In the genomic region with DNA sequence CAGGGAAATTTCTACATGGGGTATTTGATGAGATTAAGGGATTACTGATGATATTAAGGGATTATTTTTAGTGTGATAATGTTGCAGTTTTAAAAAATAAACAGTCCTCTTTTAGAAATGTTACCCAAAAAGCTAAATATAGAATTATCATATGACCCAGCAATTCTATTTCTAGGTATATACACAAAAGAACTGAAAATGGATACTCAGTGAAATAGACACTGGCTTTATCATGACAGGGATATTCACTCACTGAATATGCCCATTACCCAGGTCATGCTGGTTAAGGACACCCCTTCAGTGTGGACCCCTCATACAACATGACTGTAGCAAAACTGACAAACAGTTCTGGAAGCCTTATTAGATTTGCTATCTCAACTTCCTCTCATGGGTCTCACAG, we compare ENCODE assay signal across 20 cellular contexts. TPM values are rescaled to one million over a fixed set of nuclear protein-coding genes. Genes with fewer than 3 reads are reported as not detected.
A peak's percentile ranks its signal among the peaks of the same experiment; 100 is the strongest.
DNase-seq lines count a peak whose midpoint lies in the region; ATAC-seq and TF ChIP-seq lines count a peak whose summit lies in the region.
"Had no signal": no experiment of that assay in that cellular context is flagged by ENCODE, and none has a peak within 500 bp of the region (broad histone marks: within the 10 kb centered on the region; RNA-seq: fewer than 3 reads in every experiment).

No MANE protein-coding gene starts in this region.

- DNase-seq in T-helper 2 cell treated with Interferon-gamma antibody and Interleukin-4, amounts not matched to agents 5 μg/mL and 100 μg/mL, for 36 hours (ENCODE audit: low spot score), result no peak
- DNase-seq in T-helper 2 cell (no peak), chondrocyte (ENCODE audit: low spot score) (no peak), natural killer cell (no peak), HT-29 (ENCODE audit: low spot score) (no peak), tibial nerve (ENCODE audit: low spot score in 2 of 2) (no peak), ACHN (no peak), HUDEP-2 (lab: John Stamatoyannopoulos, UW; ENCODE audit: unreplicated experiment in 76 of 76) (no peak)
- DNase-seq: CD4-positive, alpha-beta memory T cell; DMS79; IMR-90; NCI-H1105 treated with DMSO at 0.1 percent for 48 hours; NCI-H1694 treated with DMSO at 0.1 percent for 48 hours; NCI-H2107; NCI-H2227 treated with DMSO at 0.1 percent for 48 hours; NCI-H524 treated with DMSO at 0.1 percent for 48 hours; SHP77 had no signal

- no peak overlapping the region for H3K4me3 ChIP-seq in tibial nerve

- H3K27ac ChIP-seq in tibial nerve, result no peak overlapping the region
- H3K27ac ChIP-seq: 22Rv1 had no signal

- peaks cover 0 to 67% (median 6%) of the 10 kb centered on the region in 3 donors for H3K36me3 ChIP-seq in tibial nerve

- no peak for TF ChIP-seq EP300 in tibial nerve (IDR thresholded peaks at IDR 0.05)

- in situ Hi-C loops in ACHN (cut with HindIII; ENCODE audit: low pct_ligation_motif_present, low pct_unique_long_range_greater_than_20kb, low sequenced_read_pairs), result no loop called here

- intact Hi-C loops in natural killer cell (cut with micrococcal nuclease), result no loop called here

- H3K4me3 Mint-ChIP-seq in T-helper 2 cell treated with Interferon-gamma antibody and Interleukin-4, amounts not matched to agents 5 μg/mL and 100 μg/mL, for 36 hours, result no peak overlapping the region
- H3K4me3 Mint-ChIP-seq in chondrocyte (ENCODE audit: unreplicated experiment) (no peak overlapping the region), natural killer cell (no peak overlapping the region)
- H3K4me3 Mint-ChIP-seq: CD4-positive, alpha-beta memory T cell had no signal

- peaks cover 8% of the 10 kb centered on the region for H3K4me1 Mint-ChIP-seq in T-helper 2 cell treated with Interferon-gamma antibody and Interleukin-4, amounts not matched to agents 5 μg/mL and 100 μg/mL, for 36 hours (ENCODE audit: low read depth)
- H3K4me1 Mint-ChIP-seq in chondrocyte (ENCODE audit: low read depth) (peaks cover 14% of the 10 kb centered on the region), natural killer cell (peaks cover 42 to 50% of the 10 kb centered on the region in 2 donors)

- no peak for TF ChIP-seq CTCF in chondrocyte (IDR thresholded peaks at IDR 0.05)
- no peak for TF ChIP-seq CTCF in natural killer cell (IDR thresholded peaks at IDR 0.05)
- no peak for TF ChIP-seq CTCF in tibial nerve (IDR thresholded peaks at IDR 0.05)

- H3K9me3 Mint-ChIP-seq in T-helper 2 cell treated with Interferon-gamma antibody and Interleukin-4, amounts not matched to agents 5 μg/mL and 100 μg/mL, for 36 hours, result no peaks in the 10 kb centered on the region
- H3K9me3 Mint-ChIP-seq in chondrocyte (ENCODE audit: low read depth) (no peaks in the 10 kb centered on the region), natural killer cell (no peaks in the 10 kb centered on the region)

- peaks cover 0 to 5% (median 0%) of the 10 kb centered on the region in 4 donors for H3K4me1 ChIP-seq in tibial nerve

- ATAC-seq in natural killer cell, result no peak
- ATAC-seq: HCT116 had no signal

- H3K27me3 ChIP-seq in tibial nerve, result no peaks in the 10 kb centered on the region

- no peaks in the 10 kb centered on the region for H3K27me3 Mint-ChIP-seq in T-helper 2 cell treated with Interferon-gamma antibody and Interleukin-4, amounts not matched to agents 5 μg/mL and 100 μg/mL, for 36 hours (ENCODE audit: low read depth)
- H3K27me3 Mint-ChIP-seq in chondrocyte (ENCODE audit: low read depth) (no peaks in the 10 kb centered on the region), natural killer cell (ENCODE audit: low read depth in 2 of 2) (no peaks in the 10 kb centered on the region)
- H3K27me3 Mint-ChIP-seq: CD4-positive, alpha-beta memory T cell had no signal

- no peaks in the 10 kb centered on the region for H3K9me3 ChIP-seq in tibial nerve

- TF ChIP-seq POLR2A in tibial nerve (IDR thresholded peaks at IDR 0.05), result no peak

- peaks cover 53% of the 10 kb centered on the region for H3K36me3 Mint-ChIP-seq in T-helper 2 cell treated with Interferon-gamma antibody and Interleukin-4, amounts not matched to agents 5 μg/mL and 100 μg/mL, for 36 hours (ENCODE audit: low read depth)
- peaks cover 17% of the 10 kb centered on the region for H3K36me3 Mint-ChIP-seq in chondrocyte (ENCODE audit: low read depth)
- peaks cover 21% of the 10 kb centered on the region for H3K36me3 Mint-ChIP-seq in natural killer cell

- peak overlapping the region; percentile 33 for H3K27ac Mint-ChIP-seq in T-helper 2 cell treated with Interferon-gamma antibody and Interleukin-4, amounts not matched to agents 5 μg/mL and 100 μg/mL, for 36 hours
- H3K27ac Mint-ChIP-seq in chondrocyte (ENCODE audit: unreplicated experiment) (peak overlapping the region; percentile 54), natural killer cell (peak overlapping the region; percentile 62 to 75)

RNA-seq across cellular contexts. Expression of a gene that starts 27.8 kb away (rescaled TPM):
- total RNA-seq in chondrocyte (27.0 to 34.1 TPM (median 33.3 TPM) in 3 replicates), natural killer cell (100 to 1,000 TPM; 118 to 160 (median 132) TPM), tibial nerve (10 to 100 TPM; 10.7 to 20.4 (median 15.4) TPM)
- total RNA-seq in HT-29 (2014; rRNA removed; shearing (Covaris generic)), result 27.5 and 33.9 TPM in 2 replicates

RNA-seq across cellular contexts. Expression of a gene that starts 57.0 kb away (rescaled TPM):
- total RNA-seq in chondrocyte, result not detected in 3 replicates
- total RNA-seq in natural killer cell, result not detected
- not detected in 2 replicates for total RNA-seq in HT-29 (2014; rRNA removed; shearing (Covaris generic))
- total RNA-seq in tibial nerve, result not detected
- total RNA-seq: CD4-positive, alpha-beta memory T cell; IMR-90; LHCN-M2 had no signal
